Comparison of ENCODE assay signal across 8 cellular contexts in genomic region chr10:75358835-75359421, GRCh38. TPM values are rescaled to one million over a fixed set of nuclear protein-coding genes. Genes with fewer than 3 reads are reported as not detected.
DNase-seq lines count a peak whose midpoint lies in the region; ATAC-seq, FAIRE-seq and TF ChIP-seq lines count a peak whose summit lies in the region.

No MANE protein-coding gene starts in this region.

- peaks cover 4 to 14% of the 10 kb centered on the region in 2 donors for H3K4me1 ChIP-seq in small intestine (ENCODE audit: control insufficient read depth in 2 of 2, insufficient read depth in 1 of 2, low read depth in 1 of 2, low read length in 1 of 2)

- no peak for ATAC-seq in GM21723 (IDR thresholded peaks at IDR 0.05; ENCODE audit: unreplicated experiment)

- no peak for TF ChIP-seq POLR2A in H54 (IDR thresholded peaks at IDR 0.05; ENCODE audit: low read depth, low read length)

- no peak overlapping the region for H3K4me3 ChIP-seq in fibroblast of mammary gland (ENCODE audit: control insufficient read depth, low read depth, low read length)
- H3K4me3 ChIP-seq in small intestine (ENCODE audit: low read depth in 1 of 2, low read length in 2 of 2) = no peak overlapping the region

- FAIRE-seq in H54 (lab: Jason Lieb, UNC) = peak; percentile 84
- no peak for FAIRE-seq in small intestine (lab: Jason Lieb, UNC)

- H3K36me3 ChIP-seq in small intestine (ENCODE audit: control insufficient read depth in 2 of 2, insufficient read depth in 2 of 2, low read length in 2 of 2) = no peaks in the 10 kb centered on the region

- peak overlapping the region in 1 of 2 donors; percentile 85 for H3K27ac ChIP-seq in small intestine (ENCODE audit: low read depth in 1 of 2, low read length in 1 of 2)

- TF ChIP-seq CTCF in fibroblast of mammary gland (conservative IDR thresholded peaks at IDR 0.05; ENCODE audit: control insufficient read depth, insufficient read depth, low read depth, low read length) = no peak

- WGBS in small intestine, 3 donors = 21 to 63% (median 46%) methylated on average over 6 of the region's 6 CpGs

- H3K9me3 ChIP-seq in small intestine (ENCODE audit: control insufficient read depth, low read depth) = no peaks in the 10 kb centered on the region

- H3K27me3 ChIP-seq in small intestine (ENCODE audit: control insufficient read depth in 2 of 2, insufficient read depth in 2 of 2, low read length in 2 of 2) = no peaks in the 10 kb centered on the region

- DNase-seq in H54 (ENCODE audit: insufficient read length, low spot score) = peak; percentile 84
- DNase-seq in RPMI7951 (ENCODE audit: low read depth) = peak; percentile 87
- peak; percentile 83 for DNase-seq in fibroblast of mammary gland (ENCODE audit: low read depth)
- DNase-seq in small intestine = peak; percentile 44
- DNase-seq in ureter (ENCODE audit: low spot score) = no peak
- DNase-seq in stimulated activated CD4-positive, alpha-beta T cell treated with anti-CD3 and anti-CD28 coated beads, Interleukin-1b, Interleukin-23, amount 100 ng/mL, for 48 hours = no peak
- DNase-seq in NCI-H510A (lab: John Stamatoyannopoulos, UW) = no peak

RNA-seq across cellular contexts. Expression of gene ZNF503, which starts 42.6 kb away (rescaled TPM):
- 2.2 TPM in 2 replicates for total RNA-seq in RPMI7951 (2014; rRNA removed; shearing (Covaris generic))
- 10 to 100 TPM in 1 of 3 donors, 1 to 10 TPM in 2; 2.0 to 17.2 (median 5.9) TPM for polyA plus RNA-seq in small intestine
- 25.2 TPM for total RNA-seq in ureter

Comparison
In these comparisons a context has a peak if more than half of its experiments do, and no peak if none do; other contexts are left out.
1. DNase-seq: peak in H54 (single experiment), RPMI7951 (single experiment), fibroblast of mammary gland (single experiment) and small intestine (single experiment); none in ureter (single experiment), stimulated activated CD4-positive, alpha-beta T cell treated with anti-CD3 and anti-CD28 coated beads, Interleukin-1b, Interleukin-23, amount 100 ng/mL, for 48 hours (single experiment) and NCI-H510A (single experiment).